9 cellular contexts compared by ENCODE assay signal in genomic region chr5:177362102-177362868, GRCh38. TPM values are rescaled to one million over a fixed set of nuclear protein-coding genes. Genes with fewer than 3 reads are reported as not detected.
A peak's percentile ranks its signal among the peaks of the same experiment; 100 is the strongest.
DNase-seq lines count a peak whose midpoint lies in the region; ATAC-seq lines count a peak whose summit lies in the region.
"Had no signal": no experiment of that assay in that cellular context is flagged by ENCODE, and none has a peak within 500 bp of the region (broad histone marks: within the 10 kb centered on the region; RNA-seq: fewer than 3 reads in every experiment).

No MANE protein-coding gene starts in this region.

- H3K4me3 Mint-ChIP-seq in activated T-cell treated with anti-CD3 and anti-CD28 coated beads, Interleukin-2, amount 50 U/mL, for 4 hours = peak overlapping the region; percentile 73
- H3K4me3 Mint-ChIP-seq in stimulated activated naive CD8-positive, alpha-beta T cell treated with anti-CD3 and anti-CD28 coated beads, Interleukin-15, amount 100 ng/mL, for 72 hours = peak overlapping the region; percentile 74 to 89

- peaks cover 74% of the 10 kb centered on the region for H3K4me1 Mint-ChIP-seq in activated T-cell treated with anti-CD3 and anti-CD28 coated beads, Interleukin-2, amount 50 U/mL, for 4 hours (ENCODE audit: low read depth)
- H3K4me1 Mint-ChIP-seq in stimulated activated naive CD8-positive, alpha-beta T cell treated with anti-CD3 and anti-CD28 coated beads, Interleukin-15, amount 100 ng/mL, for 72 hours = peaks cover 92% of the 10 kb centered on the region

- H3K36me3 Mint-ChIP-seq in activated T-cell treated with anti-CD3 and anti-CD28 coated beads, Interleukin-2, amount 50 U/mL, for 4 hours (ENCODE audit: insufficient read depth) = peaks cover 4% of the 10 kb centered on the region

- peak; percentile 33 to 44 for DNase-seq in activated CD8-positive, alpha-beta memory T cell treated with anti-CD3 and anti-CD28 coated beads for 4 hours (ENCODE audit: low read depth in 2 of 2)
- no peak for DNase-seq in activated CD8-positive, alpha-beta memory T cell treated with anti-CD3 and anti-CD28 coated beads for 24 hours
- DNase-seq in activated T-cell treated with anti-CD3 and anti-CD28 coated beads, Interleukin-2, amount 50 U/mL, for 4 hours = peak; percentile 56
- DNase-seq in stimulated activated naive CD8-positive, alpha-beta T cell treated with anti-CD3 and anti-CD28 coated beads, Interleukin-15, amount 100 ng/mL, for 72 hours = no peak
- DNase-seq in SW 1271 (lab: John Stamatoyannopoulos, UW) = no peak

- H3K27ac Mint-ChIP-seq in stimulated activated naive CD8-positive, alpha-beta T cell treated with anti-CD3 and anti-CD28 coated beads, Interleukin-15, amount 100 ng/mL, for 72 hours = peak overlapping the region; percentile 55 to 81

- peak; percentile 1 to 9 for ATAC-seq in activated T-cell treated with anti-CD3 and anti-CD28 coated beads, Interleukin-2, amount 50 U/mL, for 4 hours
- ATAC-seq in stimulated activated naive CD8-positive, alpha-beta T cell treated with anti-CD3 and anti-CD28 coated beads, Interleukin-15, amount 100 ng/mL, for 72 hours = peak; percentile 16
- ATAC-seq in GM21786 (IDR thresholded peaks at IDR 0.05; ENCODE audit: unreplicated experiment) = no peak
- no peak for ATAC-seq in HG03095 (IDR thresholded peaks at IDR 0.05; ENCODE audit: unreplicated experiment)

- peaks cover 25% of the 10 kb centered on the region for H3K4me1 ChIP-seq in iPS-15b (ENCODE audit: control insufficient read depth, insufficient read depth, low read length)

- peaks cover 5% of the 10 kb centered on the region for H3K27me3 ChIP-seq in iPS-15b (ENCODE audit: control insufficient read depth, insufficient read depth, low read length)

- H3K36me3 ChIP-seq in iPS-15b (ENCODE audit: control insufficient read depth, insufficient read depth, low read length) = no peaks in the 10 kb centered on the region

- no peak overlapping the region for H3K9ac ChIP-seq in iPS-15b (ENCODE audit: low read depth, low read length)

- no peaks in the 10 kb centered on the region for H3K9me3 ChIP-seq in iPS-15b (ENCODE audit: control insufficient read depth, insufficient read depth, low read length)

- H3K27me3 Mint-ChIP-seq in activated T-cell treated with anti-CD3 and anti-CD28 coated beads, Interleukin-2, amount 50 U/mL, for 4 hours (ENCODE audit: low read depth) = no peaks in the 10 kb centered on the region
- H3K27me3 Mint-ChIP-seq in stimulated activated naive CD8-positive, alpha-beta T cell treated with anti-CD3 and anti-CD28 coated beads, Interleukin-15, amount 100 ng/mL, for 72 hours = no peaks in the 10 kb centered on the region

- no peaks in the 10 kb centered on the region for H3K9me3 Mint-ChIP-seq in activated T-cell treated with anti-CD3 and anti-CD28 coated beads, Interleukin-2, amount 50 U/mL, for 4 hours
- H3K9me3 Mint-ChIP-seq in stimulated activated naive CD8-positive, alpha-beta T cell treated with anti-CD3 and anti-CD28 coated beads, Interleukin-15, amount 100 ng/mL, for 72 hours = no peaks in the 10 kb centered on the region

- H3K4me3 ChIP-seq in iPS-15b (ENCODE audit: low read depth, low read length) = peak overlapping the region; percentile 69

RNA-seq across cellular contexts. Expression of gene RGS14, which starts 4.6 kb away (rescaled TPM):
- total RNA-seq in activated T-cell treated with anti-CD3 and anti-CD28 coated beads, Interleukin-2, amount 50 U/mL, for 4 hours = 10 to 100 TPM; 43.7 to 62.3 (median 46.2) TPM

RNA-seq across cellular contexts. Expression of gene LMAN2, which starts 10.8 kb away (rescaled TPM):
- 100 to 1,000 TPM; 120 to 129 (median 127) TPM for total RNA-seq in activated T-cell treated with anti-CD3 and anti-CD28 coated beads, Interleukin-2, amount 50 U/mL, for 4 hours

RNA-seq across cellular contexts. Expression of gene SLC34A1, which starts 21.9 kb away (rescaled TPM):
- not detected for total RNA-seq in activated T-cell treated with anti-CD3 and anti-CD28 coated beads, Interleukin-2, amount 50 U/mL, for 4 hours
- total RNA-seq: aorta had no signal

RNA-seq across cellular contexts. Expression of gene PFN3, which starts 38.2 kb away (rescaled TPM):
- not detected for total RNA-seq in activated T-cell treated with anti-CD3 and anti-CD28 coated beads, Interleukin-2, amount 50 U/mL, for 4 hours
- total RNA-seq: aorta had no signal

RNA-seq across cellular contexts. Expression of gene F12, which starts 47.1 kb away (rescaled TPM):
- 1 to 10 TPM; 1.7 to 5.7 (median 3.1) TPM for total RNA-seq in activated T-cell treated with anti-CD3 and anti-CD28 coated beads, Interleukin-2, amount 50 U/mL, for 4 hours

Comparison
In these comparisons a context has a peak if more than half of its experiments do, and no peak if none do; other contexts are left out.
1. DNase-seq: peak in activated CD8-positive, alpha-beta memory T cell treated with anti-CD3 and anti-CD28 coated beads for 4 hours (2 of 2) and activated T-cell treated with anti-CD3 and anti-CD28 coated beads, Interleukin-2, amount 50 U/mL, for 4 hours (single experiment); none in activated CD8-positive, alpha-beta memory T cell treated with anti-CD3 and anti-CD28 coated beads for 24 hours (single experiment), stimulated activated naive CD8-positive, alpha-beta T cell treated with anti-CD3 and anti-CD28 coated beads, Interleukin-15, amount 100 ng/mL, for 72 hours (0 of 2) and SW 1271 (0 of 2).
2. ATAC-seq: peak in activated T-cell treated with anti-CD3 and anti-CD28 coated beads, Interleukin-2, amount 50 U/mL, for 4 hours (2 of 2) and stimulated activated naive CD8-positive, alpha-beta T cell treated with anti-CD3 and anti-CD28 coated beads, Interleukin-15, amount 100 ng/mL, for 72 hours (single experiment); none in GM21786 (single experiment) and HG03095 (single experiment).